8 cellular contexts compared by ENCODE assay signal in the genomic region with DNA sequence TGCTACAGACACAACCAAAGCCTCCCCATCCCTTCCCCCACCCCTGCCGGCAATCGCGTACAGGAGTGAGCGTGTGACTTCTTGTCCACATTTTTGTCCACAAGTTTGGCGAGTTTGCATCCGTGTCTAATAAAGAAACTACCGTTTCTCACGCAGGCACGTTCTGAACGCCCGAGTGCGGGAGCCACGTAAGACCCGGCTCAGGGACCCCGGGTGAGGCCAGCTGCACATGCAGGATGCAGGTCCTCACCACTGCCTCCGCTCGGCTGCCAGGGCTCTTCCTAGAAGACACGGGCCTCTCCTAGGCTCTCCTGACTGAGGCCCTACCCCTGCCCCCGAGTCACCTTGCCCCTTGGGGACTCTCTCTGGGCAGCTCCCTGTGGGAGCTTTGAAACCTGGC. TPM values are rescaled to one million over a fixed set of nuclear protein-coding genes. Genes with fewer than 3 reads are reported as not detected.
A peak's percentile ranks its signal among the peaks of the same experiment; 100 is the strongest.
DNase-seq lines count a peak whose midpoint lies in the region; ATAC-seq and TF ChIP-seq lines count a peak whose summit lies in the region.
"Not testable (repeated sequence)": the region's sequence is repeated elsewhere in the genome, so short reads cannot be mapped to it uniquely, and the experiment has no call there.

No MANE protein-coding gene starts in this region.

- H3K36me3 Mint-ChIP-seq in chondrocyte (ENCODE audit: low read depth), result not testable (repeated sequence)

- peaks cover 13% of the 10 kb centered on the region for H3K4me1 ChIP-seq in foreskin keratinocyte
- peaks cover 29% of the 10 kb centered on the region for H3K4me1 ChIP-seq in mesenchymal stem cell (ENCODE audit: control insufficient read depth, insufficient read depth, low read depth, low read length)
- H3K4me1 ChIP-seq in psoas muscle, result peaks cover 42% of the 10 kb centered on the region
- peaks cover 46 to 51% of the 10 kb centered on the region in 2 donors for H3K4me1 ChIP-seq in gastrocnemius medialis

- H3K9me3 ChIP-seq in mesenchymal stem cell (ENCODE audit: control insufficient read depth, low read length); psoas muscle; gastrocnemius medialis: not testable (repeated sequence)

- DNase-seq in H7 (peak; percentile 23), foreskin keratinocyte (peak in 1 of 2 donors; percentile 37), left cardiac atrium (peak; percentile 7)
- not testable (repeated sequence) for DNase-seq in RWPE1 (ENCODE audit: low spot score); chondrocyte (ENCODE audit: low spot score); mesenchymal stem cell; psoas muscle; gastrocnemius medialis

- H3K18ac ChIP-seq in mesenchymal stem cell (ENCODE audit: low read depth in 1 of 2, low read length in 2 of 2), result peak overlapping the region in 1 of 2 experiments; percentile 40

- not testable (repeated sequence) for TF ChIP-seq CTCF in RWPE1 (conservative IDR thresholded peaks at IDR 0.05; ENCODE audit: low read depth); chondrocyte (IDR thresholded peaks at IDR 0.05); foreskin keratinocyte (conservative IDR thresholded peaks at IDR 0.05); psoas muscle (IDR thresholded peaks at IDR 0.05); gastrocnemius medialis (IDR thresholded peaks at IDR 0.05 in 4 of 5, conservative IDR thresholded peaks at IDR 0.05 in 1 of 5)

- in situ Hi-C loops in gastrocnemius medialis (cut with MboI; ENCODE audit: low sequenced_read_pairs in 4 of 4), result not testable (repeated sequence)

- H3K27ac Mint-ChIP-seq in chondrocyte (ENCODE audit: unreplicated experiment), result peak overlapping the region; percentile 77

- H2BK120ac ChIP-seq in mesenchymal stem cell (ENCODE audit: low read depth, low read length), result not testable (repeated sequence)

- POLR2A ChIA-PET in RWPE1 (lab: Yijun Ruan, JAX; ENCODE audit: low non-redundant PET), result not testable (repeated sequence)

- not testable (repeated sequence) for H3K9me3 Mint-ChIP-seq in chondrocyte (ENCODE audit: low read depth)

- H3K27me3 ChIP-seq in H7 (ENCODE audit: control insufficient read depth, insufficient read depth, low read length); foreskin keratinocyte; mesenchymal stem cell (ENCODE audit: control insufficient read depth in 1 of 2, insufficient read depth in 1 of 2, low read length in 2 of 2); psoas muscle (ENCODE audit: insufficient read depth in 3 of 3, low read length in 2 of 3); gastrocnemius medialis: not testable (repeated sequence)

- not testable (repeated sequence) for H3K4me2 ChIP-seq in mesenchymal stem cell (ENCODE audit: low read length, poor library complexity, severe bottlenecking)

- intact Hi-C loops in left cardiac atrium (cut with DNase I); psoas muscle (cut with DNase I); gastrocnemius medialis (cut with DNase I; ENCODE audit: low total_unique reads): not testable (repeated sequence)

- H2AK5ac ChIP-seq in mesenchymal stem cell (ENCODE audit: low read length, severe bottlenecking), result not testable (repeated sequence)

- H3K27me3 Mint-ChIP-seq in chondrocyte (ENCODE audit: low read depth), result not testable (repeated sequence)

- peak overlapping the region; percentile 13 for H4K8ac ChIP-seq in mesenchymal stem cell (ENCODE audit: low read length)

- peak; percentile 5 for ATAC-seq in foreskin keratinocyte
- not testable (repeated sequence) for ATAC-seq in left cardiac atrium, psoas muscle, gastrocnemius medialis

- H3K36me3 ChIP-seq in H7 (replicated peaks; ENCODE audit: control insufficient read depth, insufficient read depth, low read length); mesenchymal stem cell (ENCODE audit: control insufficient read depth in 1 of 2, insufficient read depth in 2 of 2, low read depth in 1 of 2, low read length in 2 of 2); psoas muscle (ENCODE audit: insufficient read depth in 1 of 2, low read depth in 1 of 2); gastrocnemius medialis: not testable (repeated sequence)

- H3K4me1 Mint-ChIP-seq in chondrocyte (ENCODE audit: low read depth), result peaks cover 40% of the 10 kb centered on the region

- H2AFZ ChIP-seq in mesenchymal stem cell (ENCODE audit: low read depth, low read length), result not testable (repeated sequence)

- TF ChIP-seq POLR2A in gastrocnemius medialis (IDR thresholded peaks at IDR 0.05), result not testable (repeated sequence)

- not testable (repeated sequence) for H3K9ac ChIP-seq in mesenchymal stem cell (ENCODE audit: low read length)

- not testable (repeated sequence) for H3K23ac ChIP-seq in mesenchymal stem cell (ENCODE audit: low read length in 2 of 2)

- H4K91ac ChIP-seq in mesenchymal stem cell (ENCODE audit: low read length), result not testable (repeated sequence)

- H2BK15ac ChIP-seq in mesenchymal stem cell (ENCODE audit: low read depth, poor library complexity, severe bottlenecking), result not testable (repeated sequence)

- H3K4me3 ChIP-seq in H7 (ENCODE audit: insufficient read depth, low read depth, low read length); mesenchymal stem cell (ENCODE audit: insufficient read depth in 1 of 2, low read depth in 1 of 2, low read length in 2 of 2); psoas muscle; gastrocnemius medialis: not testable (repeated sequence)

- not testable (repeated sequence) for H3K79me1 ChIP-seq in mesenchymal stem cell (replicated peaks; ENCODE audit: low read length, poor library complexity, severe bottlenecking)

- H3K14ac ChIP-seq in mesenchymal stem cell (ENCODE audit: low read length in 2 of 2), result not testable (repeated sequence)

- H3K4ac ChIP-seq in mesenchymal stem cell (ENCODE audit: low read depth in 1 of 2, low read length in 2 of 2), result not testable (repeated sequence)

- not testable (repeated sequence) for H2BK12ac ChIP-seq in mesenchymal stem cell (ENCODE audit: low read length in 2 of 2)

- CTCF ChIA-PET in RWPE1 (lab: Yijun Ruan, JAX), result not testable (repeated sequence)

- 94% methylated on average over 19 of the region's 19 CpGs for WGBS in mesenchymal stem cell
- 45 to 76% (median 48%) methylated on average over 19 of the region's 19 CpGs for WGBS in psoas muscle, 3 donors

- peak overlapping the region; percentile 93 for H3K27ac ChIP-seq in RWPE1
- H3K27ac ChIP-seq in foreskin keratinocyte; mesenchymal stem cell (ENCODE audit: low read length, poor library complexity, severe bottlenecking): not testable (repeated sequence)
- peak overlapping the region; percentile 30 for H3K27ac ChIP-seq in psoas muscle
- peak overlapping the region; percentile 50 to 97 (median 94) for H3K27ac ChIP-seq in gastrocnemius medialis

- not testable (repeated sequence) for H2BK5ac ChIP-seq in mesenchymal stem cell (ENCODE audit: low read depth, low read length, poor library complexity, severe bottlenecking)

- H3K4me3 Mint-ChIP-seq in chondrocyte (ENCODE audit: unreplicated experiment), result not testable (repeated sequence)

RNA-seq across cellular contexts. Expression of a gene that starts 54.8 kb away (rescaled TPM):
- 24.8 and 28.3 TPM in 2 replicates for total RNA-seq in H7 (2014; rRNA removed; shearing (Covaris generic))
- total RNA-seq in chondrocyte, result 24.4 to 25.8 TPM (median 25.1 TPM) in 3 replicates
- 31.9 and 32.1 TPM in 2 replicates for total RNA-seq in foreskin keratinocyte
- 10.0 and 12.3 TPM in 2 replicates for polyA plus RNA-seq in foreskin keratinocyte
- total RNA-seq in left cardiac atrium, result 10 to 100 TPM; 20.0 to 25.6 TPM
- 11.7 TPM for polyA plus RNA-seq in mesenchymal stem cell (2013, experiment 1 of 2)
- polyA plus RNA-seq in mesenchymal stem cell (2013, experiment 2 of 2), result 12.7 TPM
- 10 to 100 TPM; 30.8 to 54.9 (median 54.4) TPM for total RNA-seq in psoas muscle
- polyA plus RNA-seq in psoas muscle, result 10 to 100 TPM; 19.9 to 49.5 (median 22.4) TPM
- total RNA-seq in gastrocnemius medialis, result 10 to 100 TPM; 32.8 to 76.4 (median 49.3) TPM
